8 cellular contexts compared by ENCODE assay signal in the genomic region with DNA sequence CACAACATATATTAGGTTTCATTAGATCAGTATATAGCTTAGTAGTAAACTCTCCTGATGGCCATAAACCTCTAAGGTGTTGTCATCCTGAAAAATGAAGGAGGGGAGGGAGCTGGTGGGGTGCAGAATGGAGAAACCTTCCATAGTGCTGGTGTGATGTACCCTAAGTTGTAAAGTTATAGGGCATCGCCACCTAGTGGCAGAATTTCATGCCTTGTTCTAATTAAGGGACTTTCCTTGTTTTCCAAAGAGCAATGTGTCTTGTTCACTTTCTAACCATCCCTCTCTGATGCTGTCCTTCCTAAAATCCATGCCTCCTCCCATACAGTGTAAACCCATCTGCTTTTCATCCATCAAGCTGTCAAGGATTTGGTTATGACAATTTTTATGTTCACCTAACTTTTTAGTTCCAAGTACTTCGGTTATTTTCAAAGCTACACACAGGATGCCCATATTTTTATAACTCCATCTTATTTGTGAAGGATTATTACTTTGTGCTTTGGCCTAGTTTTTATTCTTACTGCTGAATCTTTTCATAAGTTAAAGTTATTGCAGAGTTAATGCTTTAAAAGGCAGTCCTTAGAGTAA. TPM values are rescaled to one million over a fixed set of nuclear protein-coding genes. Genes with fewer than 3 reads are reported as not detected.
DNase-seq lines count a peak whose midpoint lies in the region; ATAC-seq lines count a peak whose summit lies in the region.

No MANE protein-coding gene starts in this region.

- intact Hi-C loops in right cardiac atrium (cut with DNase I): no loop called here

- peaks cover 10 to 14% of the 10 kb centered on the region in 2 donors for H3K36me3 Mint-ChIP-seq in activated naive CD4-positive, alpha-beta T cell treated with anti-CD3 and anti-CD28 coated beads, Interleukin-2, amount 50 U/mL, for 72 hours

- WGBS in right cardiac atrium: 53% methylated on average over 2 of the region's 2 CpGs

- no peak overlapping the region for H3K4me3 ChIP-seq in right cardiac atrium (ENCODE audit: low read length)

- no peak overlapping the region for H3K27ac ChIP-seq in right cardiac atrium (ENCODE audit: low read length)

- H3K9me3 Mint-ChIP-seq in activated naive CD4-positive, alpha-beta T cell treated with anti-CD3 and anti-CD28 coated beads, Interleukin-2, amount 50 U/mL, for 72 hours: no peaks in the 10 kb centered on the region

- no peaks in the 10 kb centered on the region for H3K9me3 ChIP-seq in right cardiac atrium (ENCODE audit: control insufficient read depth, low read length)

- no peaks in the 10 kb centered on the region for H3K4me1 ChIP-seq in right cardiac atrium (ENCODE audit: control insufficient read depth, insufficient read depth, low read length)

- no peaks in the 10 kb centered on the region for H3K27me3 ChIP-seq in right cardiac atrium (ENCODE audit: control insufficient read depth, insufficient read depth)

- ATAC-seq in HG03378 (IDR thresholded peaks at IDR 0.05; ENCODE audit: unreplicated experiment) (peak; percentile 68), right cardiac atrium (peak in 1 of 2 donors; percentile 42), GM21786 (IDR thresholded peaks at IDR 0.05; ENCODE audit: unreplicated experiment) (no peak)
- peak; percentile 48 to 53 for ATAC-seq in activated naive CD4-positive, alpha-beta T cell treated with anti-CD3 and anti-CD28 coated beads, Interleukin-2, amount 50 U/mL, for 72 hours

- H3K27ac Mint-ChIP-seq in activated naive CD4-positive, alpha-beta T cell treated with anti-CD3 and anti-CD28 coated beads, Interleukin-2, amount 50 U/mL, for 72 hours: no peak overlapping the region

- DNase-seq in NCI-H2171 treated with DMSO at 0.1 percent for 48 hours (lab: John Stamatoyannopoulos, UW) (peak; percentile 16), NCI-H2171 (lab: John Stamatoyannopoulos, UW) (no peak), SHP77 (lab: John Stamatoyannopoulos, UW) (peak; percentile 59 to 66), right cardiac atrium (peak; percentile 38 to 49 (median 46))
- DNase-seq in activated naive CD4-positive, alpha-beta T cell treated with anti-CD3 and anti-CD28 coated beads, Interleukin-2, amount 50 U/mL, for 72 hours (ENCODE audit: low spot score in 2 of 2): peak in 1 of 2 donors; percentile 58
- peak in 2 of 3 donors; percentile 20 to 73 for DNase-seq in stimulated activated CD4-positive, alpha-beta T cell treated with anti-CD3 and anti-CD28 coated beads, Interleukin-12 subunit alpha, Interleukin-12 subunit beta, amount 100 ng/mL, for 48 hours (ENCODE audit: low read depth in 2 of 3, low spot score in 1 of 3)

RNA-seq across cellular contexts. Expression of a gene that starts 4.5 kb away (rescaled TPM):
- 10 to 100 TPM; 52.3 to 63.6 TPM for total RNA-seq in activated naive CD4-positive, alpha-beta T cell treated with anti-CD3 and anti-CD28 coated beads, Interleukin-2, amount 50 U/mL, for 72 hours
- total RNA-seq in right cardiac atrium: 10 to 100 TPM; 26.9 to 36.8 (median 34.8) TPM
- polyA plus RNA-seq in right cardiac atrium: 19.3 TPM
